Comparison of ENCODE assay signal across 1 cellular context in genomic region chr17:35048685-35049379, GRCh38.
TF ChIP-seq lines count a peak whose summit lies in the region.

No MANE protein-coding gene starts in this region.

TF ChIP-seq in GM23338, 12 proteins besides CTCF, POLR2A, EP300 and RAD21 (continued from another document):
- no peak for TF ChIP-seq POLR2AphosphoS5 (IDR thresholded peaks at IDR 0.05; ENCODE audit: low read depth)
- no peak for TF ChIP-seq REST (IDR thresholded peaks at IDR 0.05; ENCODE audit: unreplicated experiment)
- no peak for TF ChIP-seq CREB1 (CRISPR knock-in tag; IDR thresholded peaks at IDR 0.05; ENCODE audit: low read depth)
- no peak for TF ChIP-seq EZH2 (IDR thresholded peaks at IDR 0.05; ENCODE audit: low read depth, unreplicated experiment)
- no peak for TF ChIP-seq NANOG (IDR thresholded peaks at IDR 0.05; ENCODE audit: borderline replicate concordance)
- no peak for TF ChIP-seq ZNF114 (CRISPR knock-in tag; IDR thresholded peaks at IDR 0.05)
- TF ChIP-seq EZH2phosphoT487 (IDR thresholded peaks at IDR 0.05; ENCODE audit: unreplicated experiment): no peak
- no peak for TF ChIP-seq JUNB (IDR thresholded peaks at IDR 0.05; ENCODE audit: unreplicated experiment)
- no peak for TF ChIP-seq STAT1 (IDR thresholded peaks at IDR 0.05; ENCODE audit: unreplicated experiment)
